ENCODE assay signal across 1 cellular context in the genomic region with DNA sequence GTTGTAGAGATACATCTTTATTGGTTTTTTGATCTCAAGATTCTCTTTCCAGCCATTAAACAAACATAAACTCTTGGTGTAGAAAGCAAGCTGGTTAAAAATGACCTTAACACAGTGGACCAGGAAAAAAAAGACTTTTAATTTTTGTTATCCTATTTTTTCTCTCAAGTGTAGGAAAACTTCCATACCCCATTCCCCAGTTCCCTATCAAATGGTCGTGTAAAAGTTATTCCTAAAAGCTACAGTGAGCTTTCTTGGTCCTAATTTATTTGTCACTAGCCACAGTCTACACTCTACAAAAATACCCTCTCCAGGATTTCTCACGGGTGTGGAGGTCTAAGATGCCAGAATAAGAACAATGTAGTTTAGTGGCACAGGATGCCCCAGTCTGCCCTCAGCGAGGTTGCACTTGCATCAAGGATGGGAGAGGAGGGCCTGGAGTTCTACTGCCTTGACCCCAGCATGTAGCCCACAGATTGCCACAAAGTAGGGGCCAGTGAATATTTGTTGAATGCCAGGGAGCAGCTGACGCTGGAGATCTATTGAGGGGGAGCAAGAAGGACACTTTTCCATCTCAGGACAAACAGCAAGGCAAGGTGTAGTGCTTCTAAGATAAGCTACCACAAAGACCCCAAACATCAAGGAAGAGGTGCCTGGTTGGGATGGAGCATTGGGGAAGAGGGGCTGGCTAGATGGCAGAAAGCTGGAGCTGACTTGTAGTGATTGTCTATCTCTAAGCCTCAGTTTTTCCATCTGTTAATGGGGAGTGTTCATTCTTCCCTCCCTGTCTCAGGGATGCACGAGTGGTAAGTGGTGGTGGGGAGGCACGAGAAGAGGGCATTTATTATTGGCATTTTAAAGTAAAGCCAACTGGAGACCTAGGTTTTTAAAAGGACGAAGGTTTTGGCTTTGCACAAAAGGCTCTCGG.
TF ChIP-seq lines count a peak whose summit lies in the region.

No MANE protein-coding gene starts in this region.

TF ChIP-seq in IMR-90, 13 proteins besides CTCF, POLR2A, EP300 and RAD21:
- TF ChIP-seq SMC3 (IDR thresholded peaks at IDR 0.05; ENCODE audit: low read depth, low read length) (no peak), MAZ (IDR thresholded peaks at IDR 0.05; ENCODE audit: borderline replicate concordance, low read depth, low read length) (no peak), RCOR1 (IDR thresholded peaks at IDR 0.05; ENCODE audit: insufficient replicate concordance, low read length) (no peak), MAFK (IDR thresholded peaks at IDR 0.05; ENCODE audit: low read depth, low read length) (no peak), CEBPB (IDR thresholded peaks at IDR 0.05; ENCODE audit: low read depth, low read length) (no peak), BHLHE40 (IDR thresholded peaks at IDR 0.05; ENCODE audit: low read depth, low read length) (no peak), MXI1 (IDR thresholded peaks at IDR 0.05; ENCODE audit: borderline replicate concordance, low read depth, low read length) (no peak), CHD1 (IDR thresholded peaks at IDR 0.05; ENCODE audit: low read depth, low read length) (no peak), FOS (IDR thresholded peaks at IDR 0.05; ENCODE audit: low read depth, low read length) (no peak), NFE2L2 (IDR thresholded peaks at IDR 0.05; ENCODE audit: low read depth, low read length) (no peak), RFX5 (IDR thresholded peaks at IDR 0.05; ENCODE audit: low read depth, low read length) (no peak)
- TF ChIP-seq, protein P1, sequence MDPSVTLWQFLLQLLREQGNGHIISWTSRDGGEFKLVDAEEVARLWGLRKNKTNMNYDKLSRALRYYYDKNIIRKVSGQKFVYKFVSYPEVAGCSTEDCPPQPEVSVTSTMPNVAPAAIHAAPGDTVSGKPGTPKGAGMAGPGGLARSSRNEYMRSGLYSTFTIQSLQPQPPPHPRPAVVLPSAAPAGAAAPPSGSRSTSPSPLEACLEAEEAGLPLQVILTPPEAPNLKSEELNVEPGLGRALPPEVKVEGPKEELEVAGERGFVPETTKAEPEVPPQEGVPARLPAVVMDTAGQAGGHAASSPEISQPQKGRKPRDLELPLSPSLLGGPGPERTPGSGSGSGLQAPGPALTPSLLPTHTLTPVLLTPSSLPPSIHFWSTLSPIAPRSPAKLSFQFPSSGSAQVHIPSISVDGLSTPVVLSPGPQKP (IDR thresholded peaks at IDR 0.05; ENCODE audit: borderline replicate concordance, low read depth, low read length) = no peak
- TF ChIP-seq, protein P2, sequence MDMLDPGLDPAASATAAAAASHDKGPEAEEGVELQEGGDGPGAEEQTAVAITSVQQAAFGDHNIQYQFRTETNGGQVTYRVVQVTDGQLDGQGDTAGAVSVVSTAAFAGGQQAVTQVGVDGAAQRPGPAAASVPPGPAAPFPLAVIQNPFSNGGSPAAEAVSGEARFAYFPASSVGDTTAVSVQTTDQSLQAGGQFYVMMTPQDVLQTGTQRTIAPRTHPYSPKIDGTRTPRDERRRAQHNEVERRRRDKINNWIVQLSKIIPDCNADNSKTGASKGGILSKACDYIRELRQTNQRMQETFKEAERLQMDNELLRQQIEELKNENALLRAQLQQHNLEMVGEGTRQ (IDR thresholded peaks at IDR 0.05; ENCODE audit: low read depth, low read length) = no peak
TF ChIP-seq in IMR-90: peak in this region for 0.
